ENCODE assay signal across 2 cellular contexts in the genomic region with DNA sequence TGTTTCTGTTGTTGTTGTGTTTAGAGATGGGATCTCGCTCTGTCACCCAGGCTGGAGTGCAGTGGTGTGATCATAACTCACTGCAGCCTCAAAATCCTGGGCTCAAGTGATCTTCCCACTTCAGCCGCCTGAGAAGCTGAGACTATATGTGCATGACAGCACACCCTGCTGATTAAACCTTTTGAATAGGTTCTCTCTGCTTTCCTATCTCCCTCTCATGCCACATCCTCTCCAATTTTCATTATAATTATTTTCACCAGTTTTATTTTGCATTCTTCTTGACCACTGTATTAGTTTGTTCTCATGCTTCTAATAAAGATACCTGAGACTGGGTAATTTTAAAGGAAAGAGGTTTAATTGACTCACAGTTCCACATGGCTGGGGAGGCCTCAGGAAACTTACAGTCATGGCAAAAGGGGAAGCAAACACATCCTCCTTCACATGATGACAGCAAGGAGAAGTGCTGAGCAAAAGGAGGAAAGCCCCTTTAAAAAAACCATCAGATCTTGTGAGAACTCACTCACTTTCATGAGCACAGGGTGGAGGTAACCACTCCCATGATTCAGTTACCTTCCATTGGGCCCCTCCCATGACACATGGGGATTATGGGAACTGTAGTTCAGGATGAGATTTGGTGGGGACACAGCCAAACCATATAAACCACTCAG.
TF ChIP-seq lines count a peak whose summit lies in the region.

No MANE protein-coding gene starts in this region.

TF ChIP-seq in SK-N-SH treated with all-trans-retinoic acid at 6 μM for 48 hours, 23 proteins besides CTCF, POLR2A, EP300 and RAD21 (continued from another document):
- TF ChIP-seq, protein P1, sequence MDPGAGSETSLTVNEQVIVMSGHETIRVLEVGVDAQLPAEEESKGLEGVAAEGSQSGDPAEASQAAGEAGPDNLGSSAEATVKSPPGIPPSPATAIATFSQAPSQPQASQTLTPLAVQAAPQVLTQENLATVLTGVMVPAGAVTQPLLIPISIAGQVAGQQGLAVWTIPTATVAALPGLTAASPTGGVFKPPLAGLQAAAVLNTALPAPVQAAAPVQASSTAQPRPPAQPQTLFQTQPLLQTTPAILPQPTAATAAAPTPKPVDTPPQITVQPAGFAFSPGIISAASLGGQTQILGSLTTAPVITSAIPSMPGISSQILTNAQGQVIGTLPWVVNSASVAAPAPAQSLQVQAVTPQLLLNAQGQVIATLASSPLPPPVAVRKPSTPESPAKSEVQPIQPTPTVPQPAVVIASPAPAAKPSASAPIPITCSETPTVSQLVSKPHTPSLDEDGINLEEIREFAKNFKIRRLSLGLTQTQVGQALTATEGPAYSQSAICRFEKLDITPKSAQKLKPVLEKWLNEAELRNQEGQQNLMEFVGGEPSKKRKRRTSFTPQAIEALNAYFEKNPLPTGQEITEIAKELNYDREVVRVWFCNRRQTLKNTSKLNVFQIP (CRISPR knock-in tag; IDR thresholded peaks at IDR 0.05; ENCODE audit: borderline replicate concordance, low read depth), result no peak
- TF ChIP-seq ZC3H10 (CRISPR knock-in tag; IDR thresholded peaks at IDR 0.05) (no peak), ZFP3 (CRISPR knock-in tag; IDR thresholded peaks at IDR 0.05) (no peak), OSR1 (CRISPR knock-in tag; IDR thresholded peaks at IDR 0.05) (no peak), ARNTL (CRISPR knock-in tag; IDR thresholded peaks at IDR 0.05; ENCODE audit: borderline replicate concordance, low read depth) (no peak), SNAI2 (CRISPR knock-in tag; IDR thresholded peaks at IDR 0.05) (no peak), ZFP30 (CRISPR knock-in tag; IDR thresholded peaks at IDR 0.05) (no peak)
TF ChIP-seq in SK-N-SH treated with all-trans-retinoic acid at 6 μM for 48 hours: peak in this region for 0.

TF ChIP-seq in SK-N-SH, 30 proteins besides CTCF, POLR2A, EP300 and RAD21:
- TF ChIP-seq, protein P2, sequence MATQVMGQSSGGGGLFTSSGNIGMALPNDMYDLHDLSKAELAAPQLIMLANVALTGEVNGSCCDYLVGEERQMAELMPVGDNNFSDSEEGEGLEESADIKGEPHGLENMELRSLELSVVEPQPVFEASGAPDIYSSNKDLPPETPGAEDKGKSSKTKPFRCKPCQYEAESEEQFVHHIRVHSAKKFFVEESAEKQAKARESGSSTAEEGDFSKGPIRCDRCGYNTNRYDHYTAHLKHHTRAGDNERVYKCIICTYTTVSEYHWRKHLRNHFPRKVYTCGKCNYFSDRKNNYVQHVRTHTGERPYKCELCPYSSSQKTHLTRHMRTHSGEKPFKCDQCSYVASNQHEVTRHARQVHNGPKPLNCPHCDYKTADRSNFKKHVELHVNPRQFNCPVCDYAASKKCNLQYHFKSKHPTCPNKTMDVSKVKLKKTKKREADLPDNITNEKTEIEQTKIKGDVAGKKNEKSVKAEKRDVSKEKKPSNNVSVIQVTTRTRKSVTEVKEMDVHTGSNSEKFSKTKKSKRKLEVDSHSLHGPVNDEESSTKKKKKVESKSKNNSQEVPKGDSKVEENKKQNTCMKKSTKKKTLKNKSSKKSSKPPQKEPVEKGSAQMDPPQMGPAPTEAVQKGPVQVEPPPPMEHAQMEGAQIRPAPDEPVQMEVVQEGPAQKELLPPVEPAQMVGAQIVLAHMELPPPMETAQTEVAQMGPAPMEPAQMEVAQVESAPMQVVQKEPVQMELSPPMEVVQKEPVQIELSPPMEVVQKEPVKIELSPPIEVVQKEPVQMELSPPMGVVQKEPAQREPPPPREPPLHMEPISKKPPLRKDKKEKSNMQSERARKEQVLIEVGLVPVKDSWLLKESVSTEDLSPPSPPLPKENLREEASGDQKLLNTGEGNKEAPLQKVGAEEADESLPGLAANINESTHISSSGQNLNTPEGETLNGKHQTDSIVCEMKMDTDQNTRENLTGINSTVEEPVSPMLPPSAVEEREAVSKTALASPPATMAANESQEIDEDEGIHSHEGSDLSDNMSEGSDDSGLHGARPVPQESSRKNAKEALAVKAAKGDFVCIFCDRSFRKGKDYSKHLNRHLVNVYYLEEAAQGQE (IDR thresholded peaks at IDR 0.05; ENCODE audit: low read depth, low read length), result no peak
- TF ChIP-seq JUND (IDR thresholded peaks at IDR 0.05), result no peak
